ENCODE assay signal across 8 cellular contexts in the genomic region with DNA sequence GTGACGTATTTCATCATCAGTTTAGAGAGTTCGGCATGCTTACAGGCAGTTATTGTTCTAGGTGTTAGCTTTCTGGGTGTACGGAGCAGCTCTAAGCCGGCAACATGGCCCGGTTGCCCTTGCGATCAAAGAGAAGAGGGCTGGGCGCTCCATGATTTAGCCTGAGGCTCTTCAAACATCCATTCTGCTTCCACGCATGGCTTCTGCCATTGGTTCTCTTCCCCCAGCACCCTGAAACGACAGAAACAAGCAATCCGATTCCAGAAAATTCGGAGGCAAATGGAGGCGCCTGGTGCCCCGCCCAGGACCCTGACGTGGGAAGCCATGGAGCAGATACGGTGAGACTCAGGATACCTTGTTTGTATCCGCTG. TPM values are rescaled to one million over a fixed set of nuclear protein-coding genes. Genes with fewer than 3 reads are reported as not detected.
DNase-seq lines count a peak whose midpoint lies in the region; ATAC-seq, FAIRE-seq and TF ChIP-seq lines count a peak whose summit lies in the region.

No MANE protein-coding gene starts in this region.

- no peak for FAIRE-seq in small intestine (lab: Jason Lieb, UNC)

- in situ Hi-C loops in astrocyte of the cerebellum (cut with HindIII; ENCODE audit: low sequenced_read_pairs): no loop called here

- H3K36me3 ChIP-seq in SJCRH30 (peaks cover 30% of the 10 kb centered on the region), iPS-20b (ENCODE audit: insufficient read depth, low read depth, low read length) (peaks cover 38% of the 10 kb centered on the region), small intestine (ENCODE audit: control insufficient read depth in 2 of 2, insufficient read depth in 2 of 2, low read length in 2 of 2) (peaks cover 0 to 7% of the 10 kb centered on the region in 2 donors)

- H3K4me1 ChIP-seq in SJCRH30 (no peaks in the 10 kb centered on the region), iPS-20b (ENCODE audit: insufficient read depth, low read length) (peaks cover 10% of the 10 kb centered on the region), small intestine (ENCODE audit: control insufficient read depth in 2 of 2, insufficient read depth in 1 of 2, low read depth in 1 of 2, low read length in 1 of 2) (peaks cover 4 to 13% of the 10 kb centered on the region in 2 donors)

- H3K9ac ChIP-seq in iPS-20b (ENCODE audit: low read depth, low read length): peak overlapping the region; percentile 99

- H3K27ac ChIP-seq in SJCRH30 (peak overlapping the region; percentile 86), iPS-20b (ENCODE audit: low read length) (peak overlapping the region; percentile 99), small intestine (ENCODE audit: low read depth in 1 of 2, low read length in 1 of 2) (peak overlapping the region; percentile 93 to 95)

- H3K27me3 ChIP-seq in SJCRH30 (no peaks in the 10 kb centered on the region), iPS-20b (ENCODE audit: insufficient read depth, low read length) (no peaks in the 10 kb centered on the region), small intestine (ENCODE audit: control insufficient read depth in 2 of 2, insufficient read depth in 2 of 2, low read length in 2 of 2) (no peaks in the 10 kb centered on the region)

- peak overlapping the region; percentile 84 for H3K4me3 ChIP-seq in SJCRH30
- H3K4me3 ChIP-seq in astrocyte of the cerebellum (ENCODE audit: low read depth, low read length): peak overlapping the region; percentile 71
- H3K4me3 ChIP-seq in iPS-20b (ENCODE audit: low read length): peak overlapping the region; percentile 100
- H3K4me3 ChIP-seq in small intestine (ENCODE audit: low read depth in 1 of 2, low read length in 2 of 2): peak overlapping the region; percentile 63 to 78

- DNase-seq in NCI-H82 (lab: John Stamatoyannopoulos, UW): peak; percentile 49
- DNase-seq in NCI-H82 treated with DMSO at 0.1 percent for 48 hours (lab: John Stamatoyannopoulos, UW; ENCODE audit: unreplicated experiment): no peak
- DNase-seq in SJCRH30: peak; percentile 49 to 78
- peak; percentile 5 for DNase-seq in astrocyte of the cerebellum (ENCODE audit: low read depth)
- peak; percentile 44 for DNase-seq in small intestine
- no peak for DNase-seq in midbrain (lab: John Stamatoyannopoulos, UW)

- ATAC-seq in HG03095 (IDR thresholded peaks at IDR 0.05; ENCODE audit: unreplicated experiment): peak; percentile 15

- no peak for TF ChIP-seq CTCF in astrocyte of the cerebellum (IDR thresholded peaks at IDR 0.05; ENCODE audit: low read depth, low read length, missing control alignments)

- H3K9me3 ChIP-seq in SJCRH30 (replicated peaks) (no peaks in the 10 kb centered on the region), iPS-20b (ENCODE audit: insufficient read depth, low read depth, low read length) (no peaks in the 10 kb centered on the region), small intestine (ENCODE audit: control insufficient read depth, low read depth) (no peaks in the 10 kb centered on the region)

- 0% methylated on average over 16 of the region's 16 CpGs for WGBS in small intestine, 3 donors

RNA-seq across cellular contexts. Expression of gene NGRN, which starts 0.6 kb away (rescaled TPM):
- total RNA-seq in SJCRH30 (2014; rRNA removed; shearing (Covaris generic)): 88.9 and 93.4 TPM in 2 replicates
- 10 to 100 TPM; 41.4 to 56.6 (median 43.2) TPM for polyA plus RNA-seq in small intestine

RNA-seq across cellular contexts. Expression of gene TTLL13, which starts 16.7 kb away (rescaled TPM):
- total RNA-seq in SJCRH30 (2014; rRNA removed; shearing (Covaris generic)): not detected in 2 replicates
- polyA plus RNA-seq in small intestine: under 1 TPM in 2 of 3 donors, not detected in 1; 0.07 to 0.45 TPM

RNA-seq across cellular contexts. Expression of gene GDPGP1, which starts 32.0 kb away (rescaled TPM):
- 1.8 and 2.7 TPM in 2 replicates for total RNA-seq in SJCRH30 (2014; rRNA removed; shearing (Covaris generic))
- 1 to 10 TPM; 4.9 to 7.5 (median 5.6) TPM for polyA plus RNA-seq in small intestine

RNA-seq across cellular contexts. Expression of gene CIB1, which starts 32.3 kb away (rescaled TPM):
- total RNA-seq in SJCRH30 (2014; rRNA removed; shearing (Covaris generic)): 12.7 and 15.6 TPM in 2 replicates
- polyA plus RNA-seq in small intestine: 100 to 1,000 TPM; 219 to 360 (median 356) TPM

Comparison
In these comparisons a context has a peak if more than half of its experiments do, and no peak if none do; other contexts are left out.
1. DNase-seq: peak in NCI-H82 (single experiment), SJCRH30 (2 of 2), astrocyte of the cerebellum (single experiment) and small intestine (single experiment); none in NCI-H82 treated with DMSO at 0.1 percent for 48 hours (single experiment) and midbrain (single experiment).
2. Peak in every context shown above with its lines, with median percentiles within 50 percentile points of each other: H3K27ac ChIP-seq and H3K4me3 ChIP-seq.